1 cellular context compared by ENCODE assay signal in genomic region chr2:27264753-27265535, GRCh38.
TF ChIP-seq lines count a peak whose summit lies in the region.

No MANE protein-coding gene starts in this region.

TF ChIP-seq in HEK293, 187 proteins besides CTCF, POLR2A, EP300 and RAD21 (continued from another document and continues in another):
- no peak for TF ChIP-seq ZBTB49 (tag by site-specific recombination; IDR thresholded peaks at IDR 0.05; ENCODE audit: low read depth)
- TF ChIP-seq ZNF121 (tag by site-specific recombination; IDR thresholded peaks at IDR 0.05), result no peak
- no peak for TF ChIP-seq ZNF791 (tag by site-specific recombination; IDR thresholded peaks at IDR 0.05)
- TF ChIP-seq ZSCAN23 (tag by site-specific recombination; IDR thresholded peaks at IDR 0.05), result no peak
- TF ChIP-seq GLIS1 (tag by site-specific recombination; IDR thresholded peaks at IDR 0.05), result peak; percentile 24; the same call in 1 of the 2 replicates
- TF ChIP-seq ZNF629 (tag by site-specific recombination; IDR thresholded peaks at IDR 0.05), result peak; percentile 80
- TF ChIP-seq ZNF48 (tag by site-specific recombination; IDR thresholded peaks at IDR 0.05), result no peak
- no peak for TF ChIP-seq GLI2 (tag by site-specific recombination; IDR thresholded peaks at IDR 0.05; ENCODE audit: borderline replicate concordance, low read depth)
- peak; percentile 7; the same call in 1 of the 2 replicates for TF ChIP-seq GLIS2 (tag by site-specific recombination; IDR thresholded peaks at IDR 0.05)
- 0 out of 2 replicates have a peak, but pooled peaks have one; percentile 32 for TF ChIP-seq ZNF610 (tag by site-specific recombination; IDR thresholded peaks at IDR 0.05; ENCODE audit: borderline replicate concordance)
- TF ChIP-seq SP2 (tag by site-specific recombination; IDR thresholded peaks at IDR 0.05), result peak; percentile 51
- TF ChIP-seq ZNF449 (tag by site-specific recombination; IDR thresholded peaks at IDR 0.05), result 0 out of 2 replicates have a peak, but pooled peaks have one; percentile 34
- no peak for TF ChIP-seq ZNF175 (tag by site-specific recombination; IDR thresholded peaks at IDR 0.05)
- no peak for TF ChIP-seq ZNF626 (tag by site-specific recombination; IDR thresholded peaks at IDR 0.05)
- TF ChIP-seq ZNF768 (tag by site-specific recombination; IDR thresholded peaks at IDR 0.05), result no peak
- TF ChIP-seq ZNF394 (tag by site-specific recombination; IDR thresholded peaks at IDR 0.05; ENCODE audit: borderline replicate concordance), result no peak
- TF ChIP-seq ZNF311 (tag by site-specific recombination; IDR thresholded peaks at IDR 0.05; ENCODE audit: borderline replicate concordance), result no peak
- TF ChIP-seq ZNF292 (tag by site-specific recombination; IDR thresholded peaks at IDR 0.05; ENCODE audit: borderline replicate concordance, low read depth), result no peak
- TF ChIP-seq ZNF354C (tag by site-specific recombination; IDR thresholded peaks at IDR 0.05; ENCODE audit: borderline replicate concordance, low read depth), result no peak
- peak; percentile 44; the same call in 1 of the 2 replicates for TF ChIP-seq ZBTB17 (tag by site-specific recombination; IDR thresholded peaks at IDR 0.05)
- TF ChIP-seq ZNF510 (tag by site-specific recombination; IDR thresholded peaks at IDR 0.05; ENCODE audit: insufficient replicate concordance), result no peak
- TF ChIP-seq ZNF529 (tag by site-specific recombination; IDR thresholded peaks at IDR 0.05; ENCODE audit: insufficient replicate concordance), result no peak
- TF ChIP-seq KLF9 (tag by site-specific recombination; IDR thresholded peaks at IDR 0.05; ENCODE audit: low read depth), result no peak; the same call in 1 of the 2 replicates
- TF ChIP-seq ZNF792 (tag by site-specific recombination; IDR thresholded peaks at IDR 0.05), result no peak
- TF ChIP-seq PRDM6 (tag by site-specific recombination; IDR thresholded peaks at IDR 0.05), result no peak
- TF ChIP-seq ZBTB48 (tag by site-specific recombination; IDR thresholded peaks at IDR 0.05), result no peak
- TF ChIP-seq ZNF202 (tag by site-specific recombination; IDR thresholded peaks at IDR 0.05; ENCODE audit: borderline replicate concordance), result no peak
- TF ChIP-seq ZSCAN30 (tag by site-specific recombination; IDR thresholded peaks at IDR 0.05), result peak; percentile 90; the same call in 1 of the 2 replicates
- no peak for TF ChIP-seq ZNF350 (tag by site-specific recombination; IDR thresholded peaks at IDR 0.05)
- TF ChIP-seq ZNF416 (tag by site-specific recombination; IDR thresholded peaks at IDR 0.05), result no peak
- no peak for TF ChIP-seq ZNF530 (tag by site-specific recombination; IDR thresholded peaks at IDR 0.05; ENCODE audit: low read depth)
- no peak for TF ChIP-seq ZNF664 (tag by site-specific recombination; IDR thresholded peaks at IDR 0.05)
- no peak for TF ChIP-seq TSHZ1 (tag by site-specific recombination; IDR thresholded peaks at IDR 0.05; ENCODE audit: borderline replicate concordance)
- no peak for TF ChIP-seq ZBTB44 (tag by site-specific recombination; IDR thresholded peaks at IDR 0.05)
- no peak for TF ChIP-seq ZNF670 (tag by site-specific recombination; IDR thresholded peaks at IDR 0.05; ENCODE audit: low read depth)
- TF ChIP-seq ATF2 (tag by site-specific recombination; IDR thresholded peaks at IDR 0.05; ENCODE audit: low read depth), result 0 out of 2 replicates have a peak, but pooled peaks have one; percentile 31
- no peak for TF ChIP-seq HOXD13 (CRISPR knock-in tag; IDR thresholded peaks at IDR 0.05; ENCODE audit: borderline replicate concordance)
- no peak for TF ChIP-seq ZNF548 (tag by site-specific recombination; IDR thresholded peaks at IDR 0.05)
- peak; percentile 77 for TF ChIP-seq PATZ1 (tag by site-specific recombination; IDR thresholded peaks at IDR 0.05)
- no peak for TF ChIP-seq BCL11B (tag by site-specific recombination; IDR thresholded peaks at IDR 0.05; ENCODE audit: low read depth)
- no peak for TF ChIP-seq ZNF266 (tag by site-specific recombination; IDR thresholded peaks at IDR 0.05; ENCODE audit: low read depth)
- TF ChIP-seq ZBTB26 (tag by site-specific recombination; optimal IDR thresholded peaks at IDR 0.05), result peak; percentile 65
- TF ChIP-seq YY1 (tag by site-specific recombination; IDR thresholded peaks at IDR 0.05), result peak; percentile 73; the same call in 1 of the 2 replicates
- TF ChIP-seq SP3 (tag by site-specific recombination; IDR thresholded peaks at IDR 0.05), result peak; percentile 20; the same call in 1 of the 2 replicates
- TF ChIP-seq KLF17 (tag by site-specific recombination; IDR thresholded peaks at IDR 0.05), result no peak
- no peak for TF ChIP-seq ZNF37A (tag by site-specific recombination; IDR thresholded peaks at IDR 0.05)
- no peak for TF ChIP-seq ZNF549 (tag by site-specific recombination; IDR thresholded peaks at IDR 0.05)
- TF ChIP-seq ZNF423 (tag by site-specific recombination; IDR thresholded peaks at IDR 0.05), result 0 out of 2 replicates have a peak, but pooled peaks have one; percentile 18
- TF ChIP-seq SETDB1 (IDR thresholded peaks at IDR 0.05; ENCODE audit: insufficient read length, low read length), result no peak
- TF ChIP-seq ZNF404 (tag by site-specific recombination; IDR thresholded peaks at IDR 0.05), result no peak
- no peak for TF ChIP-seq GLI4 (tag by site-specific recombination; IDR thresholded peaks at IDR 0.05)
- no peak for TF ChIP-seq ZNF776 (tag by site-specific recombination; IDR thresholded peaks at IDR 0.05; ENCODE audit: borderline replicate concordance)
- no peak for TF ChIP-seq ZNF184 (tag by site-specific recombination; IDR thresholded peaks at IDR 0.05)
- no peak for TF ChIP-seq ZNF785 (tag by site-specific recombination; IDR thresholded peaks at IDR 0.05)
